ENCODE assay signal across 9 cellular contexts in genomic region chr7:116526897-116527296, GRCh38. TPM values are rescaled to one million over a fixed set of nuclear protein-coding genes. Genes with fewer than 3 reads are reported as not detected.
A peak's percentile ranks its signal among the peaks of the same experiment; 100 is the strongest.
DNase-seq lines count a peak whose midpoint lies in the region; ATAC-seq, FAIRE-seq and TF ChIP-seq lines count a peak whose summit lies in the region.
"Had no signal": no experiment of that assay in that cellular context is flagged by ENCODE, and none has a peak within 500 bp of the region (broad histone marks: within the 10 kb centered on the region; RNA-seq: fewer than 3 reads in every experiment).

No MANE protein-coding gene starts in this region.

- H3K4me1 Mint-ChIP-seq in T-helper 2 cell treated with Interferon-gamma antibody and Interleukin-4, amounts not matched to agents 5 μg/mL and 100 μg/mL, for 36 hours (ENCODE audit: low read depth): peaks cover 10% of the 10 kb centered on the region
- H3K4me1 Mint-ChIP-seq in activated naive CD8-positive, alpha-beta T cell treated with anti-CD3 and anti-CD28 coated beads for 36 hours: peaks cover 28% of the 10 kb centered on the region

- no peak for DNase-seq in T-helper 2 cell treated with Interferon-gamma antibody and Interleukin-4, amounts not matched to agents 5 μg/mL and 100 μg/mL, for 36 hours (ENCODE audit: low spot score)
- no peak for DNase-seq in T-helper 2 cell
- DNase-seq in activated naive CD8-positive, alpha-beta T cell treated with anti-CD3 and anti-CD28 coated beads for 36 hours: no peak
- no peak for DNase-seq in keratinocyte (ENCODE audit: low read depth, low spot score)
- DNase-seq in T1000 (lab: John Stamatoyannopoulos, UW): no peak
- no peak for DNase-seq in stimulated activated CD4-positive, alpha-beta T cell treated with anti-CD3 and anti-CD28 coated beads, Interleukin-1b, Interleukin-23, amount 100 ng/mL, for 48 hours

- H3K4me3 ChIP-seq in keratinocyte (ENCODE audit: control insufficient read depth in 2 of 3, extremely low read depth in 1 of 3, insufficient read depth in 2 of 3, low read depth in 1 of 3, low read length in 3 of 3): peak overlapping the region; percentile 73 to 98 (median 96)
- peak overlapping the region; percentile 77 to 100 (median 97) for H3K4me3 ChIP-seq in subcutaneous abdominal adipose tissue (ENCODE audit: low read depth in 1 of 5, low read length in 5 of 5)

- no peaks in the 10 kb centered on the region for H3K9me3 Mint-ChIP-seq in T-helper 2 cell treated with Interferon-gamma antibody and Interleukin-4, amounts not matched to agents 5 μg/mL and 100 μg/mL, for 36 hours
- no peaks in the 10 kb centered on the region for H3K9me3 Mint-ChIP-seq in activated naive CD8-positive, alpha-beta T cell treated with anti-CD3 and anti-CD28 coated beads for 36 hours

- H3K36me3 Mint-ChIP-seq in T-helper 2 cell treated with Interferon-gamma antibody and Interleukin-4, amounts not matched to agents 5 μg/mL and 100 μg/mL, for 36 hours (ENCODE audit: low read depth): no peaks in the 10 kb centered on the region
- H3K36me3 Mint-ChIP-seq in activated naive CD8-positive, alpha-beta T cell treated with anti-CD3 and anti-CD28 coated beads for 36 hours: no peaks in the 10 kb centered on the region

- H3K4me1 ChIP-seq in keratinocyte (ENCODE audit: control insufficient read depth, extremely low read depth, insufficient read depth, low read length): peaks cover 62% of the 10 kb centered on the region
- H3K4me1 ChIP-seq in subcutaneous abdominal adipose tissue (ENCODE audit: control insufficient read depth in 5 of 5, insufficient read depth in 5 of 5, low read length in 5 of 5): peaks cover 2 to 68% (median 56%) of the 10 kb centered on the region in 5 donors

- H3K27me3 Mint-ChIP-seq in T-helper 2 cell treated with Interferon-gamma antibody and Interleukin-4, amounts not matched to agents 5 μg/mL and 100 μg/mL, for 36 hours (ENCODE audit: low read depth): peaks cover 75% of the 10 kb centered on the region
- H3K27me3 Mint-ChIP-seq in activated naive CD8-positive, alpha-beta T cell treated with anti-CD3 and anti-CD28 coated beads for 36 hours: peaks cover 79% of the 10 kb centered on the region

- H3K27me3 ChIP-seq in keratinocyte (ENCODE audit: control insufficient read depth, extremely low read depth, insufficient read depth, low read length) (no peaks in the 10 kb centered on the region), subcutaneous abdominal adipose tissue (ENCODE audit: control insufficient read depth in 5 of 5, insufficient read depth in 4 of 5, low read length in 5 of 5) (no peaks in the 10 kb centered on the region)

- H3K27ac Mint-ChIP-seq in T-helper 2 cell treated with Interferon-gamma antibody and Interleukin-4, amounts not matched to agents 5 μg/mL and 100 μg/mL, for 36 hours: no peak overlapping the region
- no peak overlapping the region for H3K27ac Mint-ChIP-seq in activated naive CD8-positive, alpha-beta T cell treated with anti-CD3 and anti-CD28 coated beads for 36 hours

- H4K20me1 ChIP-seq in keratinocyte (ENCODE audit: control insufficient read depth, extremely low read depth, insufficient read depth, low read length): peaks cover 7% of the 10 kb centered on the region

- peak overlapping the region; percentile 98 for H3K27ac ChIP-seq in keratinocyte (ENCODE audit: control insufficient read depth, insufficient read depth, low read length)
- H3K27ac ChIP-seq in subcutaneous abdominal adipose tissue (ENCODE audit: low read depth, low read length): peak overlapping the region; percentile 100

- H3K4me2 ChIP-seq in keratinocyte (ENCODE audit: control insufficient read depth, extremely low read depth, insufficient read depth, low read depth, low read length): peak overlapping the region; percentile 99

- no peaks in the 10 kb centered on the region for H3K9me1 ChIP-seq in keratinocyte (ENCODE audit: control insufficient read depth, extremely low read depth, insufficient read depth, low read length)

- peak; percentile 32 for FAIRE-seq in keratinocyte (lab: Jason Lieb, UNC)
- FAIRE-seq: urothelium cell line had no signal

- H3K79me2 ChIP-seq in keratinocyte (ENCODE audit: control insufficient read depth, insufficient read depth, low read length): peaks cover 73% of the 10 kb centered on the region

- H3K9ac ChIP-seq in keratinocyte (ENCODE audit: control insufficient read depth, extremely low read depth, insufficient read depth, low read length): peak overlapping the region; percentile 100
- H3K9ac ChIP-seq in subcutaneous abdominal adipose tissue (ENCODE audit: low read length in 5 of 5): peak overlapping the region; percentile 57 to 96 (median 81)

- dilution Hi-C loops in keratinocyte (cut with MboI; ENCODE audit: extremely low pct_ligation_motif_present, low sequenced_read_pairs): no loop called here

- H3K36me3 ChIP-seq in keratinocyte (ENCODE audit: control insufficient read depth in 2 of 2, extremely low read depth in 1 of 2, insufficient read depth in 2 of 2, low read length in 2 of 2): peaks cover 20 to 33% of the 10 kb centered on the region in 2 experiments
- H3K36me3 ChIP-seq in subcutaneous abdominal adipose tissue (ENCODE audit: control insufficient read depth in 5 of 5, insufficient read depth in 5 of 5, low read length in 5 of 5): peaks cover 5 to 36% (median 7%) of the 10 kb centered on the region in 5 donors

- ATAC-seq in HG02884 (IDR thresholded peaks at IDR 0.05; ENCODE audit: unreplicated experiment): no peak

- no peak overlapping the region for H2AFZ ChIP-seq in keratinocyte (ENCODE audit: control insufficient read depth, low read length)

- TF ChIP-seq CTCF in keratinocyte (optimal IDR thresholded peaks at IDR 0.05 in 1 of 3, IDR thresholded peaks at IDR 0.05 in 1 of 3, conservative IDR thresholded peaks at IDR 0.05 in 1 of 3; ENCODE audit: extremely low read depth in 1 of 3, insufficient read depth in 2 of 3, low read length in 3 of 3): no peak

- H3K9me3 ChIP-seq in keratinocyte (ENCODE audit: control insufficient read depth, low read depth, low read length): no peaks in the 10 kb centered on the region
- H3K9me3 ChIP-seq in subcutaneous abdominal adipose tissue (ENCODE audit: control insufficient read depth in 5 of 5, low read length in 5 of 5): no peaks in the 10 kb centered on the region

- H3K4me3 Mint-ChIP-seq in T-helper 2 cell treated with Interferon-gamma antibody and Interleukin-4, amounts not matched to agents 5 μg/mL and 100 μg/mL, for 36 hours: peak overlapping the region; percentile 77
- H3K4me3 Mint-ChIP-seq in activated naive CD8-positive, alpha-beta T cell treated with anti-CD3 and anti-CD28 coated beads for 36 hours: peak overlapping the region; percentile 79

RNA-seq across cellular contexts. Expression of gene CAV1, which starts 2.1 kb away (rescaled TPM):
- total RNA-seq in activated naive CD8-positive, alpha-beta T cell treated with anti-CD3 and anti-CD28 coated beads for 36 hours: 1 to 10 TPM; 1.4 to 1.5 TPM
- 2,867 to 2,979 TPM (median 2,905 TPM) in 3 replicates for polyA plus RNA-seq in keratinocyte
- 537 TPM for polyA plus RNA-seq in keratinocyte (2011; ENCODE audit: low read depth)
- polyA plus RNA-seq in keratinocyte (2011; cell fraction: cytosol; rRNA removed): 3,107 and 4,303 TPM in 2 replicates
- polyA plus RNA-seq in keratinocyte (2011; cell fraction: nucleus; rRNA removed): 2,001 and 2,393 TPM in 2 replicates
- 370 and 1,627 TPM in 2 replicates for polyA plus RNA-seq in keratinocyte (2012; ENCODE audit: low replicate concordance)
- 4,413 to 5,248 TPM (median 4,690 TPM) in 3 replicates for polyA minus RNA-seq in keratinocyte
- 1,844 TPM for polyA minus RNA-seq in keratinocyte (2011; cell fraction: cytosol; rRNA and poly(A)+ RNA removed)
- polyA minus RNA-seq in keratinocyte (2011; cell fraction: nucleus; rRNA and poly(A)+ RNA removed): 723 and 1,290 TPM in 2 replicates

RNA-seq across cellular contexts. Expression of gene CAV2, which starts 27.4 kb away (rescaled TPM):
- not detected for total RNA-seq in activated naive CD8-positive, alpha-beta T cell treated with anti-CD3 and anti-CD28 coated beads for 36 hours
- polyA plus RNA-seq in keratinocyte: 467 to 631 TPM (median 530 TPM) in 3 replicates
- 140 TPM for polyA plus RNA-seq in keratinocyte (2011; ENCODE audit: low read depth)
- 511 and 813 TPM in 2 replicates for polyA plus RNA-seq in keratinocyte (2011; cell fraction: cytosol; rRNA removed)
- 329 and 358 TPM in 2 replicates for polyA plus RNA-seq in keratinocyte (2011; cell fraction: nucleus; rRNA removed)
- polyA plus RNA-seq in keratinocyte (2012; ENCODE audit: low replicate concordance): 170 and 280 TPM in 2 replicates
- 373 to 543 TPM (median 498 TPM) in 3 replicates for polyA minus RNA-seq in keratinocyte
- 618 TPM for polyA minus RNA-seq in keratinocyte (2011; cell fraction: cytosol; rRNA and poly(A)+ RNA removed)
- polyA minus RNA-seq in keratinocyte (2011; cell fraction: nucleus; rRNA and poly(A)+ RNA removed): 114 and 202 TPM in 2 replicates
